Comparison of ENCODE assay signal across 22 cellular contexts in the genomic region with DNA sequence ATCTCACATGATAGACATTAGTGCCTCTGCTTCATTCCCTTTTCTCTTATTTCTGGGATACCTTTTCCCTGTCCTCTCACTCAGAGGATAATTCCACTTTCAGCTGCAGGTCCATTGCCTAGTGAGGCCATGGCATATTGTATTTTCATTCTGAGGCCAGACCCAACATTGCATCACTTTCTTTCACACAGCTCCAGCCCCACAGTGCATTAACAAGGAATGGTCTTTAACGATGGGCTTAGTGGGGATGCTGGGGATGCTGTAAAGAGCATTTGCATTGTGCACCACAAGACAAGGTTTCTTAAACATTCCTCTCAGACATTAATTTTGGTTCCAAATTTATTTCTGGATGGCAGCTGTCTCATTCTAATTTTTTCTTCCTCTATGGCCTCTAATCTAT. TPM values are rescaled to one million over a fixed set of nuclear protein-coding genes. Genes with fewer than 3 reads are reported as not detected.
DNase-seq lines count a peak whose midpoint lies in the region; ATAC-seq and TF ChIP-seq lines count a peak whose summit lies in the region.
"Had no signal": no experiment of that assay in that cellular context is flagged by ENCODE, and none has a peak within 500 bp of the region (broad histone marks: within the 10 kb centered on the region; RNA-seq: fewer than 3 reads in every experiment).

No MANE protein-coding gene starts in this region.

- no peak overlapping the region for H4K5ac ChIP-seq in H9 (ENCODE audit: insufficient read length, low read depth, low read length)

- no peaks in the 10 kb centered on the region for H3K9me3 Mint-ChIP-seq in H9
- H3K9me3 Mint-ChIP-seq: CD8-positive, alpha-beta memory T cell; naive thymus-derived CD8-positive, alpha-beta T cell had no signal

- H2BK15ac ChIP-seq in H9 (ENCODE audit: low read depth, low read length): no peak overlapping the region

- H3K27ac ChIP-seq in heart right ventricle (peak overlapping the region in 7 of 10 donors; percentile 32 to 71 (median 55)), ascending aorta (peak overlapping the region; percentile 31 to 38), hepatocyte (peak overlapping the region; percentile 82), temporal lobe (ENCODE audit: low read depth, low read length) (peak overlapping the region; percentile 28), H9 (ENCODE audit: insufficient read length, low read depth, low read length) (no peak overlapping the region)
- H3K27ac ChIP-seq: SK-N-MC, uterus had no signal

- H2BK5ac ChIP-seq in H9 (ENCODE audit: insufficient read length, low read length): no peak overlapping the region

- H3K36me3 ChIP-seq in heart right ventricle: no peaks in the 10 kb centered on the region
- no peaks in the 10 kb centered on the region for H3K36me3 ChIP-seq in ascending aorta
- H3K36me3 ChIP-seq in hepatocyte (replicated peaks; ENCODE audit: insufficient read depth, low read depth): no peaks in the 10 kb centered on the region
- H3K36me3 ChIP-seq: uterus had no signal

- H3K9me3 ChIP-seq in heart right ventricle: no peaks in the 10 kb centered on the region
- no peaks in the 10 kb centered on the region for H3K9me3 ChIP-seq in ascending aorta
- H3K9me3 ChIP-seq in hepatocyte (ENCODE audit: low read depth): no peaks in the 10 kb centered on the region
- H3K9me3 ChIP-seq in H9 (ENCODE audit: control insufficient read depth, low read depth, low read length): no peaks in the 10 kb centered on the region
- H3K9me3 ChIP-seq: uterus had no signal

- DNase-seq in heart right ventricle (no peak), left cardiac atrium (no peak), ascending aorta (ENCODE audit: low spot score in 2 of 2) (no peak), hepatocyte (ENCODE audit: low spot score) (no peak), DMS114 treated with DMSO at 0.1 percent for 48 hours (lab: John Stamatoyannopoulos, UW; ENCODE audit: unreplicated experiment) (no peak), H9 (no peak)
- DNase-seq: activated CD4-positive, alpha-beta T cell treated with anti-CD3 and anti-CD28 coated beads, Interleukin-2, amount 50 U/mL, for 4 hours; activated naive CD4-positive, alpha-beta T cell treated with anti-CD3 and anti-CD28 coated beads, Interleukin-2, amount 50 U/mL, for 16 hours; CD8-positive, alpha-beta memory T cell; effector CD4-positive, alpha-beta T cell; naive thymus-derived CD8-positive, alpha-beta T cell; NCI-H345; stimulated activated CD4-positive, alpha-beta T cell treated with anti-CD3 and anti-CD28 coated beads, Interleukin-15, amount 100 ng/mL, for 24 hours; stimulated activated naive CD4-positive, alpha-beta T cell treated with Interleukin-2 at 50 U/mL for 16 hours; uterus had no signal

- no peak overlapping the region for H3K4me3 ChIP-seq in heart right ventricle
- no peak overlapping the region for H3K4me3 ChIP-seq in ascending aorta
- no peak overlapping the region for H3K4me3 ChIP-seq in hepatocyte
- H3K4me3 ChIP-seq: SK-N-MC, uterus had no signal

- H3K36me3 Mint-ChIP-seq in H9 (ENCODE audit: insufficient read depth in 1 of 3, low read depth in 3 of 3): no peaks in the 10 kb centered on the region
- H3K36me3 Mint-ChIP-seq: CD8-positive, alpha-beta memory T cell; naive thymus-derived CD8-positive, alpha-beta T cell had no signal

- H3K23me2 ChIP-seq in H9 (ENCODE audit: insufficient read length, low read depth, low read length, poor library complexity, severe bottlenecking): no peaks in the 10 kb centered on the region

- H4K91ac ChIP-seq in H9 (ENCODE audit: insufficient read length, low read depth, low read length): no peak overlapping the region

- no peak overlapping the region for H2BK12ac ChIP-seq in H9 (ENCODE audit: insufficient read length, low read depth, low read length)

- no peak overlapping the region for H3K14ac ChIP-seq in H9 (ENCODE audit: insufficient read depth, low read length)

- H3K79me2 ChIP-seq in hepatocyte (no peaks in the 10 kb centered on the region), H9 (ENCODE audit: insufficient read depth, low read length) (no peaks in the 10 kb centered on the region)

- no peak overlapping the region for H3K4me3 Mint-ChIP-seq in H9
- H3K4me3 Mint-ChIP-seq: CD8-positive, alpha-beta memory T cell; naive thymus-derived CD8-positive, alpha-beta T cell had no signal

- intact Hi-C loops in heart right ventricle (cut with DNase I): no loop called here
- intact Hi-C loops in left cardiac atrium (cut with DNase I): no loop called here
- intact Hi-C loops in ascending aorta (cut with DNase I): loop anchor here (2.0 to 5.0 kb wide), 2 partner anchors 26 to 48 kb away; no protein-coding TSS in a partner anchor

- H3K4me1 ChIP-seq in heart right ventricle (peaks cover 0 to 39% (median 10%) of the 10 kb centered on the region in 9 donors), ascending aorta (peaks cover 0 to 11% of the 10 kb centered on the region in 2 donors), hepatocyte (ENCODE audit: insufficient read depth) (peaks cover 13% of the 10 kb centered on the region), H9 (ENCODE audit: insufficient read depth, low read length) (peaks cover 2% of the 10 kb centered on the region; the same call in 1 of the 2 replicates)
- H3K4me1 ChIP-seq: uterus had no signal

- no peak overlapping the region for H3K9ac ChIP-seq in H9 (ENCODE audit: extremely low read depth, insufficient read length, low read length)

- no peak for TF ChIP-seq CTCF in heart right ventricle (IDR thresholded peaks at IDR 0.05)
- TF ChIP-seq CTCF in ascending aorta (IDR thresholded peaks at IDR 0.05): no peak
- no peak for TF ChIP-seq CTCF in hepatocyte (IDR thresholded peaks at IDR 0.05; ENCODE audit: poor library complexity)
- no peak for TF ChIP-seq CTCF in H9 (conservative IDR thresholded peaks at IDR 0.05)

- H4K20me1 ChIP-seq in hepatocyte (ENCODE audit: insufficient read depth, poor library complexity, severe bottlenecking) (no peaks in the 10 kb centered on the region), H9 (ENCODE audit: control insufficient read depth, insufficient read depth, insufficient read length) (no peaks in the 10 kb centered on the region)

- ATAC-seq in heart right ventricle (peak in 3 of 8 donors; percentile 8 to 13 (median 9)), left cardiac atrium (no peak), GM19351 (IDR thresholded peaks at IDR 0.05; ENCODE audit: unreplicated experiment) (no peak)
- ATAC-seq: naive thymus-derived CD8-positive, alpha-beta T cell had no signal

- H3K9me2 ChIP-seq in hepatocyte (replicated peaks; ENCODE audit: insufficient read depth): no peaks in the 10 kb centered on the region

- no peak overlapping the region for H2AK5ac ChIP-seq in H9 (ENCODE audit: insufficient read length, low read length)

- H2AFZ ChIP-seq in hepatocyte (no peak overlapping the region), H9 (ENCODE audit: low read length) (no peak overlapping the region)

- no peak overlapping the region for H4K8ac ChIP-seq in H9 (replicated peaks; ENCODE audit: insufficient read length, low read depth, low read length)

- no peaks in the 10 kb centered on the region for H3K27me3 Mint-ChIP-seq in H9 (ENCODE audit: low read depth)

- no peaks in the 10 kb centered on the region for H3K79me1 ChIP-seq in H9 (ENCODE audit: insufficient read depth, low read depth, low read length, poor library complexity, severe bottlenecking)

- no peak overlapping the region for H3K18ac ChIP-seq in H9 (ENCODE audit: insufficient read length, low read depth, low read length)

- no peak overlapping the region for H3T11ph ChIP-seq in H9 (ENCODE audit: low read length)

- H3K27me3 ChIP-seq in heart right ventricle: no peaks in the 10 kb centered on the region
- no peaks in the 10 kb centered on the region for H3K27me3 ChIP-seq in ascending aorta
- H3K27me3 ChIP-seq in hepatocyte: no peaks in the 10 kb centered on the region
- no peaks in the 10 kb centered on the region for H3K27me3 ChIP-seq in H9 (ENCODE audit: insufficient read depth, low read length)
- H3K27me3 ChIP-seq: uterus had no signal

- 0 out of 7 replicates have a peak overlapping the region, but pooled peaks of 1 of the 3 experiments have one; percentile 66 for H3K27ac Mint-ChIP-seq in H9
- H3K27ac Mint-ChIP-seq: CD8-positive, alpha-beta memory T cell; naive thymus-derived CD8-positive, alpha-beta T cell had no signal

- H3K4ac ChIP-seq in H9 (ENCODE audit: low read depth, low read length): no peak overlapping the region

- H3K23ac ChIP-seq in H9 (ENCODE audit: insufficient read length, low read depth, low read length): no peak overlapping the region

- no peak overlapping the region for H3K56ac ChIP-seq in H9 (ENCODE audit: insufficient read length, low read depth, low read length)

- no peak overlapping the region for H2BK120ac ChIP-seq in H9 (ENCODE audit: low read depth, low read length, poor library complexity, severe bottlenecking)

- H3K4me2 ChIP-seq in hepatocyte (peak overlapping the region; percentile 12), H9 (ENCODE audit: insufficient read depth, insufficient read length, low read length) (no peak overlapping the region)

- H2BK20ac ChIP-seq in H9 (ENCODE audit: low read depth, low read length, poor library complexity, severe bottlenecking): no peak overlapping the region

- 54 to 58% methylated on average over 1 of the region's 1 CpG for WGBS in heart right ventricle, 2 donors
- WGBS in hepatocyte (ENCODE audit: low lambda C conversion rate, missing lambda C conversion rate): 24% methylated on average over 1 of the region's 1 CpG
- WGBS in H9 (ENCODE audit: extremely low coverage, insufficient read length, low lambda C conversion rate): no CpG with 5 or more reads among the region's 1 CpG

- H3K4me1 Mint-ChIP-seq in H9: peaks cover 6 to 8% of the 10 kb centered on the region in 2 experiments
- H3K4me1 Mint-ChIP-seq: CD8-positive, alpha-beta memory T cell; naive thymus-derived CD8-positive, alpha-beta T cell had no signal

RNA-seq across cellular contexts. Expression of gene CCDC190, which starts 44.2 kb away (rescaled TPM):
- total RNA-seq in heart right ventricle (1 to 10 TPM in 1 of 10 donors, under 1 TPM in 9; 0.15 to 1.2 (median 0.35) TPM), left cardiac atrium (under 1 TPM in 1 of 2 donors, not detected in 1; 0.41 TPM), ascending aorta (1.9 TPM), hepatocyte (not detected in 2 replicates), temporal lobe (0.98 TPM), H9 (2021) (not detected in 2 replicates)
- polyA plus RNA-seq in heart right ventricle (under 1 TPM; 0.07 to 0.29 TPM), hepatocyte (not detected in 2 replicates)
- total RNA-seq: bronchial epithelial cell; CD8-positive, alpha-beta memory T cell; lower leg skin; naive thymus-derived CD8-positive, alpha-beta T cell; OCI-LY7 had no signal
- polyA plus RNA-seq: AG04450; CD8-positive, alpha-beta memory T cell; naive thymus-derived CD8-positive, alpha-beta T cell had no signal
